In genomic region chr12:104827587-104827986, GRCh38 we compare ENCODE assay signal across 12 cellular contexts.
DNase-seq lines count a peak whose midpoint lies in the region; ATAC-seq and TF ChIP-seq lines count a peak whose summit lies in the region.
"Had no signal": no experiment of that assay in that cellular context is flagged by ENCODE, and none has a peak within 500 bp of the region (broad histone marks: within the 10 kb centered on the region; RNA-seq: fewer than 3 reads in every experiment).

No MANE protein-coding gene starts in this region.

- H3K9me2 ChIP-seq in HCT116 (ENCODE audit: insufficient read depth): no peaks in the 10 kb centered on the region

- no peak overlapping the region for H3K27ac Mint-ChIP-seq in activated CD4-positive, alpha-beta T cell treated with anti-CD3 and anti-CD28 coated beads for 36 hours
- H3K27ac Mint-ChIP-seq in activated CD4-positive, alpha-beta T cell treated with anti-CD3 and anti-CD28 coated beads, Interleukin-2, amount 10 ng/mL, durations not matched to agents 24 days and 14 days: no peak overlapping the region
- H3K27ac Mint-ChIP-seq in neural crest cell (ENCODE audit: unreplicated experiment): no peak overlapping the region
- H3K27ac Mint-ChIP-seq: activated CD8-positive, alpha-beta memory T cell treated with anti-CD3 and anti-CD28 coated beads, Interleukin-2, amount 10 ng/mL, durations not matched to agents 7 days and 5 days had no signal

- TF ChIP-seq CTCF in HCT116 (IDR thresholded peaks at IDR 0.05 in 2 of 3, conservative IDR thresholded peaks at IDR 0.05 in 1 of 3; ENCODE audit: borderline replicate concordance in 1 of 3, insufficient read depth in 1 of 3, low read depth in 2 of 3, low read length in 2 of 3) (0 out of 6 replicates have a peak, but pooled peaks of 2 of the 3 experiments have one; percentile 21 to 24), neural crest cell (conservative IDR thresholded peaks at IDR 0.05) (peak; percentile 50)

- no peak overlapping the region for H3K9ac ChIP-seq in HCT116 (ENCODE audit: low read length)

- no peak overlapping the region for H2AFZ ChIP-seq in HCT116 (ENCODE audit: low read depth, low read length, poor library complexity, severe bottlenecking)

- H3K4me1 Mint-ChIP-seq in activated CD4-positive, alpha-beta T cell treated with anti-CD3 and anti-CD28 coated beads for 36 hours: peaks cover 3% of the 10 kb centered on the region
- H3K4me1 Mint-ChIP-seq in activated CD4-positive, alpha-beta T cell treated with anti-CD3 and anti-CD28 coated beads, Interleukin-2, amount 10 ng/mL, durations not matched to agents 24 days and 14 days: peaks cover 3% of the 10 kb centered on the region
- H3K4me1 Mint-ChIP-seq in neural crest cell: peaks cover 12% of the 10 kb centered on the region
- H3K4me1 Mint-ChIP-seq: activated CD8-positive, alpha-beta memory T cell treated with anti-CD3 and anti-CD28 coated beads, Interleukin-2, amount 10 ng/mL, durations not matched to agents 7 days and 5 days had no signal

- no peaks in the 10 kb centered on the region for H4K20me1 ChIP-seq in HCT116 (ENCODE audit: insufficient read depth)

- ATAC-seq in activated CD4-positive, alpha-beta T cell treated with anti-CD3 and anti-CD28 coated beads for 36 hours: no peak
- ATAC-seq in HCT116: no peak
- no peak for ATAC-seq in GM19351 (IDR thresholded peaks at IDR 0.05; ENCODE audit: unreplicated experiment)
- ATAC-seq in HG03432 (IDR thresholded peaks at IDR 0.05; ENCODE audit: unreplicated experiment): no peak
- ATAC-seq: activated CD8-positive, alpha-beta memory T cell treated with anti-CD3 and anti-CD28 coated beads, Interleukin-2, amount 10 ng/mL, durations not matched to agents 7 days and 5 days had no signal

- no peak for TF ChIP-seq POLR2A in HCT116 (IDR thresholded peaks at IDR 0.05; ENCODE audit: borderline replicate concordance, extremely low read depth, insufficient read depth, insufficient read length)

- CTCF ChIA-PET in activated CD4-positive, alpha-beta T cell treated with anti-CD3 and anti-CD28 coated beads for 36 hours (lab: Charles Lee): interaction anchor here (0.6 to 1.6 kb wide), 6 partner anchors 9 to 446 kb away, joined by 3 to 7 read pairs (median 4); no protein-coding TSS in a partner anchor
- CTCF ChIA-PET in HCT116 (lab: Charles Lee): no interaction called here

- no peak overlapping the region for H3K4me2 ChIP-seq in HCT116 (ENCODE audit: low read length)

- peaks cover 3% of the 10 kb centered on the region for H3K36me3 Mint-ChIP-seq in activated CD4-positive, alpha-beta T cell treated with anti-CD3 and anti-CD28 coated beads for 36 hours (ENCODE audit: low read depth)
- peaks cover 5% of the 10 kb centered on the region for H3K36me3 Mint-ChIP-seq in activated CD4-positive, alpha-beta T cell treated with anti-CD3 and anti-CD28 coated beads, Interleukin-2, amount 10 ng/mL, durations not matched to agents 24 days and 14 days (ENCODE audit: low read depth)
- H3K36me3 Mint-ChIP-seq in neural crest cell (ENCODE audit: low read depth): no peaks in the 10 kb centered on the region

- H3K27me3 ChIP-seq in HCT116 (ENCODE audit: insufficient read depth, low read length): no peaks in the 10 kb centered on the region

- peaks cover 18% of the 10 kb centered on the region for H3K9me3 Mint-ChIP-seq in activated CD4-positive, alpha-beta T cell treated with anti-CD3 and anti-CD28 coated beads for 36 hours (ENCODE audit: low read depth)
- peaks cover 10% of the 10 kb centered on the region for H3K9me3 Mint-ChIP-seq in activated CD4-positive, alpha-beta T cell treated with anti-CD3 and anti-CD28 coated beads, Interleukin-2, amount 10 ng/mL, durations not matched to agents 24 days and 14 days
- peaks cover 3% of the 10 kb centered on the region for H3K9me3 Mint-ChIP-seq in neural crest cell

- no peak for TF ChIP-seq RAD21 in HCT116 (IDR thresholded peaks at IDR 0.05; ENCODE audit: low read depth)

- H3K79me2 ChIP-seq in HCT116 (ENCODE audit: insufficient read depth, low read length): no peaks in the 10 kb centered on the region

- no peak overlapping the region for H3K27ac ChIP-seq in HCT116 (ENCODE audit: low read depth, low read length)

- peak; percentile 39 for DNase-seq in activated CD4-positive, alpha-beta T cell treated with anti-CD3 and anti-CD28 coated beads for 36 hours
- DNase-seq in activated CD4-positive, alpha-beta T cell treated with anti-CD3 and anti-CD28 coated beads, Interleukin-2, amount 10 ng/mL, durations not matched to agents 24 days and 14 days: no peak
- DNase-seq in HCT116 (ENCODE audit: low read depth, low spot score): no peak
- DNase-seq in dermis blood vessel endothelial cell: peak; percentile 49
- no peak for DNase-seq in neural crest cell (ENCODE audit: low read depth, low spot score)
- no peak for DNase-seq in SHP77 (lab: John Stamatoyannopoulos, UW)
- DNase-seq: activated CD8-positive, alpha-beta memory T cell treated with anti-CD3 and anti-CD28 coated beads, Interleukin-2, amount 10 ng/mL, durations not matched to agents 7 days and 5 days; islet precursor cell; NK-92 treated with Interleukin-12 subunit alpha and Interleukin-12 subunit beta, amount 100 ng/mL, for 24 hours; stimulated activated naive CD4-positive, alpha-beta T cell treated with Interleukin-2 at 50 U/mL for 16 hours had no signal

- H3K4me1 ChIP-seq in HCT116 (ENCODE audit: control insufficient read depth in 1 of 2, insufficient read depth in 2 of 2, low read length in 2 of 2): peaks cover 0 to 12% of the 10 kb centered on the region in 2 experiments; a peak in 2 of 4 replicates

- no peaks in the 10 kb centered on the region for H3K27me3 Mint-ChIP-seq in activated CD4-positive, alpha-beta T cell treated with anti-CD3 and anti-CD28 coated beads for 36 hours
- H3K27me3 Mint-ChIP-seq in activated CD4-positive, alpha-beta T cell treated with anti-CD3 and anti-CD28 coated beads, Interleukin-2, amount 10 ng/mL, durations not matched to agents 24 days and 14 days: no peaks in the 10 kb centered on the region
- no peaks in the 10 kb centered on the region for H3K27me3 Mint-ChIP-seq in neural crest cell (ENCODE audit: low read depth)
- H3K27me3 Mint-ChIP-seq: activated CD8-positive, alpha-beta memory T cell treated with anti-CD3 and anti-CD28 coated beads, Interleukin-2, amount 10 ng/mL, durations not matched to agents 7 days and 5 days had no signal

- RAD21 ChIA-PET in HCT116 (lab: Charles Lee; ENCODE audit: low non-redundant PET in 1 of 2, low total read pairs in 2 of 2, uncharacterized antibody in 2 of 2, unreplicated experiment in 2 of 2): no interaction called here

- POLR2A ChIA-PET in activated CD4-positive, alpha-beta T cell treated with anti-CD3 and anti-CD28 coated beads for 36 hours (lab: Charles Lee): no interaction called here
- POLR2A ChIA-PET in HCT116 (lab: Charles Lee): no interaction called here

- intact Hi-C loops in activated CD4-positive, alpha-beta T cell treated with anti-CD3 and anti-CD28 coated beads for 36 hours (cut with DNase I, micrococcal nuclease): loop anchor here (1.0 to 5.0 kb wide), 3 partner anchors 147 to 445 kb away; no protein-coding TSS in a partner anchor
- intact Hi-C loops in activated CD4-positive, alpha-beta T cell treated with anti-CD3 and anti-CD28 coated beads, Interleukin-2, amount 10 ng/mL, durations not matched to agents 24 days and 14 days (cut with micrococcal nuclease): no loop called here
- intact Hi-C loops in HCT116 (cut with micrococcal nuclease): no loop called here

- BruUV-seq in HCT116 (replicated peaks; lab: Mats Ljungman, UMichigan): no TSS peak

- H3K4me3 ChIP-seq in HCT116 (replicated peaks in 1 of 2; ENCODE audit: low read depth in 1 of 2, low read length in 2 of 2): no peak overlapping the region

- no peaks in the 10 kb centered on the region for H3K9me3 ChIP-seq in HCT116 (ENCODE audit: control insufficient read depth in 1 of 2, insufficient read depth in 1 of 2, low read depth in 1 of 2, low read length in 2 of 2)

- no peaks in the 10 kb centered on the region for H3K36me3 ChIP-seq in HCT116 (ENCODE audit: control insufficient read depth in 1 of 2, insufficient read depth in 2 of 2, low read length in 2 of 2)

- no peak overlapping the region for H3K4me3 Mint-ChIP-seq in activated CD4-positive, alpha-beta T cell treated with anti-CD3 and anti-CD28 coated beads for 36 hours
- H3K4me3 Mint-ChIP-seq in activated CD4-positive, alpha-beta T cell treated with anti-CD3 and anti-CD28 coated beads, Interleukin-2, amount 10 ng/mL, durations not matched to agents 24 days and 14 days: no peak overlapping the region
- no peak overlapping the region for H3K4me3 Mint-ChIP-seq in neural crest cell
- H3K4me3 Mint-ChIP-seq: activated CD8-positive, alpha-beta memory T cell treated with anti-CD3 and anti-CD28 coated beads, Interleukin-2, amount 10 ng/mL, durations not matched to agents 7 days and 5 days had no signal

TF ChIP-seq in HCT116, 20 proteins besides CTCF, POLR2A, EP300 and RAD21:
- TF ChIP-seq ATF3 (IDR thresholded peaks at IDR 0.05) (no peak), SP1 (IDR thresholded peaks at IDR 0.05; ENCODE audit: low read depth) (no peak), EGR1 (IDR thresholded peaks at IDR 0.05; ENCODE audit: low read depth) (no peak), TCF7L2 (IDR thresholded peaks at IDR 0.05; ENCODE audit: borderline replicate concordance, extremely low read depth, insufficient read depth, insufficient read length) (no peak), ZBTB33 (IDR thresholded peaks at IDR 0.05; ENCODE audit: extremely low read depth, insufficient replicate concordance, low read length) (no peak), SIN3A (IDR thresholded peaks at IDR 0.05; ENCODE audit: low read depth) (no peak), JUND (IDR thresholded peaks at IDR 0.05) (no peak)
TF ChIP-seq in HCT116: peak in this region for 0.

Comparison
In these comparisons a context has a peak if more than half of its experiments do, and no peak if none do; other contexts are left out.
1. DNase-seq: peak in activated CD4-positive, alpha-beta T cell treated with anti-CD3 and anti-CD28 coated beads for 36 hours (single experiment) and dermis blood vessel endothelial cell (single experiment); none in activated CD4-positive, alpha-beta T cell treated with anti-CD3 and anti-CD28 coated beads, Interleukin-2, amount 10 ng/mL, durations not matched to agents 24 days and 14 days (single experiment), HCT116 (single experiment), neural crest cell (single experiment) and SHP77 (0 of 2).
2. intact Hi-C loops: an anchor here in activated CD4-positive, alpha-beta T cell treated with anti-CD3 and anti-CD28 coated beads for 36 hours (1.0 to 5.0 kb wide); none called in activated CD4-positive, alpha-beta T cell treated with anti-CD3 and anti-CD28 coated beads, Interleukin-2, amount 10 ng/mL, durations not matched to agents 24 days and 14 days and HCT116.